ENCODE assay signal across 9 cellular contexts in the genomic region with DNA sequence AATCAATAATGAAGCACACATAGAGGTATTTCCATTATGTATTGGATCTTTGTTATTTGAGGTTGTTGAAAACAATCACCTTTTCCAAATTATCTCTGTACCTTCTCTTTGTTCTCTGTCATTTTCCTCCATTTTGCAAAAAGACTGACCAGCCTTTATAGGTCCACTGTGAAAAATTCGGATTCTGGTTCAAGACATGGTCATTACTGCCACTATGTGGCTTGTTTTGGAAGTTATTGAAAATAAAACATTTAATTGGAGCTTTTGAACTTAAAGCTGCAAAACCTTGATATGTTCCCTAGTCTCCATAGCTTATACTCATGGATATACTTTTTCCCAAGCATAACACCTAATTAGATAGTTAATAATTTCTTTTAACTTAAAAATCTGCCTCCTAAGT.
DNase-seq lines count a peak whose midpoint lies in the region; TF ChIP-seq lines count a peak whose summit lies in the region.
"Had no signal": no experiment of that assay in that cellular context is flagged by ENCODE, and none has a peak within 500 bp of the region (broad histone marks: within the 10 kb centered on the region; RNA-seq: fewer than 3 reads in every experiment).

No MANE protein-coding gene starts in this region.

- no peaks in the 10 kb centered on the region for H3K27me3 ChIP-seq in fibroblast of lung (ENCODE audit: control insufficient read depth, insufficient read depth, low read length)
- no peaks in the 10 kb centered on the region for H3K27me3 ChIP-seq in testis

- H2AFZ ChIP-seq in OCI-LY7 (ENCODE audit: low read length) (no peak overlapping the region), fibroblast of lung (ENCODE audit: low read length) (no peak overlapping the region)

- H3K36me3 ChIP-seq in OCI-LY7 (ENCODE audit: insufficient read depth, low read length) (no peaks in the 10 kb centered on the region), fibroblast of lung (ENCODE audit: control insufficient read depth, insufficient read depth, low read length) (no peaks in the 10 kb centered on the region), testis (ENCODE audit: low read depth, missing control alignments) (no peaks in the 10 kb centered on the region)

- BruUV-seq in OCI-LY7 (replicated peaks; lab: Mats Ljungman, UMichigan) = no TSS peak

- H3K4me3 ChIP-seq in OCI-LY7 (ENCODE audit: low read depth, low read length, poor library complexity, severe bottlenecking) = no peak overlapping the region
- H3K4me3 ChIP-seq in fibroblast of lung (replicated peaks in 1 of 4; ENCODE audit: control extremely low read depth in 1 of 4, insufficient read depth in 1 of 4, low read depth in 3 of 4, low read length in 4 of 4) = no peak overlapping the region
- no peak overlapping the region for H3K4me3 ChIP-seq in testis

- intact Hi-C loops in OCI-LY7 (cut with micrococcal nuclease; ENCODE audit: unreplicated experiment) = no loop called here
- intact Hi-C loops in testis (cut with DNase I; ENCODE audit: low total_unique reads) = no loop called here

- CTCF ChIA-PET in OCI-LY7 (lab: Charles Lee; ENCODE audit: unreplicated experiment) = no interaction called here

- no peaks in the 10 kb centered on the region for H3K9me2 ChIP-seq in OCI-LY7 (ENCODE audit: insufficient read depth, low read length)

- DNase-seq in NCI-H748 (lab: John Stamatoyannopoulos, UW; ENCODE audit: unreplicated experiment) = peak; percentile 14
- DNase-seq in NCI-H748 treated with DMSO at 0.1 percent for 48 hours (lab: John Stamatoyannopoulos, UW) = no peak
- peak; percentile 9 for DNase-seq in OCI-LY7 (ENCODE audit: low spot score)
- peak; percentile 23 to 37 for DNase-seq in fibroblast of lung (ENCODE audit: low read depth in 2 of 2)
- no peak for DNase-seq in testis
- no peak for DNase-seq in stimulated activated CD4-positive, alpha-beta T cell treated with anti-CD3 and anti-CD28 coated beads, Interleukin-4, amount 100 ng/mL, for 1 hour
- DNase-seq in SHP77 treated with DMSO at 0.1 percent for 48 hours (lab: John Stamatoyannopoulos, UW) = no peak
- no peak for DNase-seq in NCI-H1417 treated with DMSO at 0.1 percent for 48 hours (lab: John Stamatoyannopoulos, UW)
- DNase-seq: CD4-positive, CD25-positive, alpha-beta regulatory T cell had no signal

- H3K4me1 ChIP-seq in OCI-LY7 (ENCODE audit: insufficient read depth, low read length, poor library complexity, severe bottlenecking) (no peaks in the 10 kb centered on the region), fibroblast of lung (ENCODE audit: control insufficient read depth, extremely low read depth, insufficient read depth, low read length) (no peaks in the 10 kb centered on the region), testis (no peaks in the 10 kb centered on the region)

- H3K27ac ChIP-seq in OCI-LY7 (ENCODE audit: low read depth, low read length, poor library complexity, severe bottlenecking) = no peak overlapping the region
- H3K27ac ChIP-seq in fibroblast of lung (ENCODE audit: insufficient read depth, low read length) = no peak overlapping the region
- H3K27ac ChIP-seq in testis = no peak overlapping the region

- TF ChIP-seq POLR2A in testis (IDR thresholded peaks at IDR 0.05) = no peak

- TF ChIP-seq CTCF in OCI-LY7 (conservative IDR thresholded peaks at IDR 0.05; ENCODE audit: low read length) (peak; percentile 69), fibroblast of lung (conservative IDR thresholded peaks at IDR 0.05 in 1 of 2, IDR thresholded peaks at IDR 0.05 in 1 of 2; ENCODE audit: low read depth in 1 of 2, low read length in 2 of 2) (peak in 1 of 2 donors; percentile 40), testis (IDR thresholded peaks at IDR 0.05) (peak; percentile 11 to 38 (median 24))

- no peak overlapping the region for H3K9ac ChIP-seq in fibroblast of lung (ENCODE audit: insufficient read depth, low read length)

- H3K79me2 ChIP-seq in OCI-LY7 (ENCODE audit: insufficient read depth, low read depth, low read length) (no peaks in the 10 kb centered on the region), fibroblast of lung (ENCODE audit: control insufficient read depth, insufficient read depth, low read length) (no peaks in the 10 kb centered on the region)

- H4K20me1 ChIP-seq in OCI-LY7 (ENCODE audit: insufficient read depth, low read length) (no peaks in the 10 kb centered on the region), fibroblast of lung (ENCODE audit: control insufficient read depth, extremely low read depth, insufficient read depth, low read length) (no peaks in the 10 kb centered on the region)

- no peak overlapping the region for H3K4me2 ChIP-seq in OCI-LY7 (ENCODE audit: low read length)
- no peak overlapping the region for H3K4me2 ChIP-seq in fibroblast of lung (ENCODE audit: extremely low read depth, insufficient read depth, low read length)

- 52 to 59% methylated on average over 1 of the region's 1 CpG for WGBS in testis, 2 donors

- POLR2A ChIA-PET in OCI-LY7 (lab: Charles Lee) = no interaction called here

- H3K9me3 ChIP-seq in OCI-LY7 (ENCODE audit: low read length) (no peaks in the 10 kb centered on the region), fibroblast of lung (ENCODE audit: control insufficient read depth, insufficient read depth, low read depth, low read length) (no peaks in the 10 kb centered on the region), testis (no peaks in the 10 kb centered on the region)

Comparison
In these comparisons a context has a peak if more than half of its experiments do, and no peak if none do; other contexts are left out.
1. DNase-seq: peak in NCI-H748 (single experiment), OCI-LY7 (single experiment) and fibroblast of lung (2 of 2); none in NCI-H748 treated with DMSO at 0.1 percent for 48 hours (single experiment), testis (single experiment), stimulated activated CD4-positive, alpha-beta T cell treated with anti-CD3 and anti-CD28 coated beads, Interleukin-4, amount 100 ng/mL, for 1 hour (single experiment), SHP77 treated with DMSO at 0.1 percent for 48 hours (single experiment) and NCI-H1417 treated with DMSO at 0.1 percent for 48 hours (single experiment).